ENCODE assay signal across 7 cellular contexts in genomic region chr19:55179570-55180484, GRCh38. TPM values are rescaled to one million over a fixed set of nuclear protein-coding genes. Genes with fewer than 3 reads are reported as not detected.
DNase-seq lines count a peak whose midpoint lies in the region; ATAC-seq and TF ChIP-seq lines count a peak whose summit lies in the region.

TSS of gene SYT5 (minus strand) at chr19:55180289. CDS start at chr19:55179041, 1,248 bp downstream.

- no peaks in the 10 kb centered on the region for H3K9me3 Mint-ChIP-seq in activated T-cell treated with anti-CD3 and anti-CD28 coated beads, Interleukin-2, amount 50 U/mL, for 4 hours

- TF ChIP-seq CTCF in esophagus squamous epithelium (IDR thresholded peaks at IDR 0.05) (no peak), omental fat pad (IDR thresholded peaks at IDR 0.05) (no peak)

- peaks cover 11 to 19% (median 16%) of the 10 kb centered on the region in 3 donors for H3K4me1 ChIP-seq in esophagus squamous epithelium

- WGBS in esophagus squamous epithelium, 2 donors: 2 to 5% methylated on average over 23 to 25 of the region's 71 CpGs

- H3K4me1 Mint-ChIP-seq in activated T-cell treated with anti-CD3 and anti-CD28 coated beads, Interleukin-2, amount 50 U/mL, for 4 hours (ENCODE audit: low read depth): peaks cover 20% of the 10 kb centered on the region

- DNase-seq in NCI-H2227 treated with DMSO at 0.1 percent for 48 hours (lab: John Stamatoyannopoulos, UW) (peak; percentile 80), esophagus squamous epithelium (lab: John Stamatoyannopoulos, UW) (no peak), omental fat pad (ENCODE audit: low spot score) (no peak), middle frontal gyrus (ENCODE audit: extremely low spot score, low spot score) (no peak), Kasumi-1 (lab: John Stamatoyannopoulos, UW) (no peak)
- DNase-seq in activated T-cell treated with anti-CD3 and anti-CD28 coated beads, Interleukin-2, amount 50 U/mL, for 4 hours: peak; percentile 54

- ATAC-seq in GM21515 (IDR thresholded peaks at IDR 0.05; ENCODE audit: unreplicated experiment) (peak; percentile 11), omental fat pad (ENCODE audit: low FRiP score) (peak; percentile 30)
- peak; percentile 58 to 66 for ATAC-seq in activated T-cell treated with anti-CD3 and anti-CD28 coated beads, Interleukin-2, amount 50 U/mL, for 4 hours

- no peak for TF ChIP-seq POLR2A in esophagus squamous epithelium (IDR thresholded peaks at IDR 0.05)

- H3K27me3 Mint-ChIP-seq in activated T-cell treated with anti-CD3 and anti-CD28 coated beads, Interleukin-2, amount 50 U/mL, for 4 hours (ENCODE audit: low read depth): peaks cover 70% of the 10 kb centered on the region

- H3K36me3 Mint-ChIP-seq in activated T-cell treated with anti-CD3 and anti-CD28 coated beads, Interleukin-2, amount 50 U/mL, for 4 hours (ENCODE audit: insufficient read depth): no peaks in the 10 kb centered on the region

- no peak within 1 kb of the TSS for H3K27ac ChIP-seq in esophagus squamous epithelium

- H3K27me3 ChIP-seq in esophagus squamous epithelium: peaks cover 6 to 99% (median 13%) of the 10 kb centered on the region in 4 donors

- peak within 1 kb of the TSS in 3 of 4 donors; percentile 6 to 48 (median 34) for H3K4me3 ChIP-seq in esophagus squamous epithelium

- intact Hi-C loops in esophagus squamous epithelium (cut with DNase I): no loop called here

- H3K36me3 ChIP-seq in esophagus squamous epithelium: no peaks in the 10 kb centered on the region

- H3K4me3 Mint-ChIP-seq in activated T-cell treated with anti-CD3 and anti-CD28 coated beads, Interleukin-2, amount 50 U/mL, for 4 hours: peak within 1 kb of the TSS; percentile 73

- no peaks in the 10 kb centered on the region for H3K9me3 ChIP-seq in esophagus squamous epithelium

RNA-seq across cellular contexts. Expression of gene SYT5, which starts in this region (rescaled TPM):
- not detected for total RNA-seq in activated T-cell treated with anti-CD3 and anti-CD28 coated beads, Interleukin-2, amount 50 U/mL, for 4 hours
- total RNA-seq in esophagus squamous epithelium: under 1 TPM in 1 of 4 donors, not detected in 3; 0.22 TPM
- under 1 TPM in 1 of 4 donors, not detected in 3; 0.28 TPM for total RNA-seq in omental fat pad

Comparison
In these comparisons a context has a peak if more than half of its experiments do, and no peak if none do; other contexts are left out.
1. Peak in DNase-seq and ATAC-seq in activated T-cell treated with anti-CD3 and anti-CD28 coated beads, Interleukin-2, amount 50 U/mL, for 4 hours; RNA of the gene not detected or under 1 TPM.
2. Peak in ATAC-seq in omental fat pad; RNA of the gene not detected or under 1 TPM.
3. ATAC-seq: peak in every context shown above with its lines; median percentile 62 in activated T-cell treated with anti-CD3 and anti-CD28 coated beads, Interleukin-2, amount 50 U/mL, for 4 hours; 30 in omental fat pad; 11 in GM21515.